In genomic region chr14:105937253-105938054, GRCh38 we compare ENCODE assay signal across 24 cellular contexts.
DNase-seq lines count a peak whose midpoint lies in the region; ATAC-seq, FAIRE-seq and TF ChIP-seq lines count a peak whose summit lies in the region.
"Had no signal": no experiment of that assay in that cellular context is flagged by ENCODE, and none has a peak within 500 bp of the region (broad histone marks: within the 10 kb centered on the region; RNA-seq: fewer than 3 reads in every experiment).

No MANE protein-coding gene starts in this region.

- peak in 1 of 2 donors; percentile 77 for TF ChIP-seq RAD21 in liver (IDR thresholded peaks at IDR 0.05)

- FAIRE-seq in kidney (lab: Jason Lieb, UNC) (no peak), urothelium cell line (lab: Jason Lieb, UNC) (no peak)
- FAIRE-seq: A549 had no signal

- H3K36me3 ChIP-seq in RWPE2 (ENCODE audit: low read depth): no peaks in the 10 kb centered on the region
- no peaks in the 10 kb centered on the region for H3K36me3 ChIP-seq in liver (ENCODE audit: control insufficient read depth in 4 of 4, insufficient read depth in 3 of 4, low read depth in 1 of 4, low read length in 3 of 4)
- H3K36me3 ChIP-seq in kidney (ENCODE audit: control insufficient read depth in 1 of 2, insufficient read depth in 2 of 2, low read length in 2 of 2): no peaks in the 10 kb centered on the region

- WGBS in liver: 60% methylated on average over 11 of the region's 11 CpGs

- H3K9me3 ChIP-seq in RWPE2 (ENCODE audit: severe bottlenecking) (peaks cover 14% of the 10 kb centered on the region), liver (ENCODE audit: control insufficient read depth in 4 of 4, low read length in 3 of 4) (peaks cover 0 to 3% (median 1%) of the 10 kb centered on the region in 4 donors), kidney (ENCODE audit: control insufficient read depth in 1 of 2, low read length in 2 of 2) (peaks cover 0 to 10% of the 10 kb centered on the region in 2 donors)

- ATAC-seq in RWPE2 (ENCODE audit: low read depth): no peak
- ATAC-seq: A549, body of pancreas, foreskin keratinocyte, psoas muscle had no signal

- H3K27me3 ChIP-seq in RWPE2 (ENCODE audit: insufficient read depth, poor library complexity, severe bottlenecking) (no peaks in the 10 kb centered on the region), liver (ENCODE audit: control insufficient read depth in 4 of 4, insufficient read depth in 4 of 4, low read length in 3 of 4) (no peaks in the 10 kb centered on the region)
- H3K27me3 ChIP-seq: foreskin keratinocyte had no signal

- TF ChIP-seq CTCF in RWPE2 (IDR thresholded peaks at IDR 0.05; ENCODE audit: poor library complexity, severe bottlenecking) (no peak), liver (IDR thresholded peaks at IDR 0.05; ENCODE audit: low read depth, low read length, missing input control) (no peak), kidney (IDR thresholded peaks at IDR 0.05; ENCODE audit: borderline replicate concordance, extremely low read depth, insufficient read depth) (no peak)

- H3K27ac ChIP-seq in RWPE2 (ENCODE audit: poor library complexity, severe bottlenecking) (no peak overlapping the region), liver (ENCODE audit: low read depth in 1 of 2, low read length in 2 of 2) (no peak overlapping the region), kidney (ENCODE audit: low read depth in 2 of 2, low read length in 2 of 2) (no peak overlapping the region)
- H3K27ac ChIP-seq: A549, body of pancreas, foreskin keratinocyte, GM23248, psoas muscle, skin epidermis had no signal

- H3K9ac ChIP-seq in liver (ENCODE audit: low read depth in 1 of 2, low read length in 2 of 2): no peak overlapping the region
- no peak overlapping the region for H3K9ac ChIP-seq in kidney (ENCODE audit: low read length in 2 of 2)
- H3K9ac ChIP-seq: GM23248 had no signal

- no peaks in the 10 kb centered on the region for H3K4me1 ChIP-seq in RWPE2 (ENCODE audit: insufficient read depth, poor library complexity, severe bottlenecking)
- peaks cover 0 to 6% (median 0%) of the 10 kb centered on the region in 4 donors for H3K4me1 ChIP-seq in liver (ENCODE audit: control insufficient read depth in 4 of 4, insufficient read depth in 4 of 4, low read length in 3 of 4)
- H3K4me1 ChIP-seq in kidney (ENCODE audit: control insufficient read depth in 1 of 2, insufficient read depth in 1 of 2, low read depth in 1 of 2, low read length in 2 of 2): no peaks in the 10 kb centered on the region
- H3K4me1 ChIP-seq: A549, body of pancreas, foreskin keratinocyte, psoas muscle had no signal

- intact Hi-C loops in kidney (cut with DNase I): no loop called here

- peak; percentile 43 for DNase-seq in activated CD8-positive, alpha-beta memory T cell treated with anti-CD3 and anti-CD28 coated beads for 24 hours
- no peak for DNase-seq in activated CD8-positive, alpha-beta memory T cell treated with anti-CD3 and anti-CD28 coated beads, Interleukin-2, amount 50 U/mL, for 4 hours
- DNase-seq in RWPE2 (ENCODE audit: low spot score) (peak; percentile 35), ureter (ENCODE audit: low spot score) (peak; percentile 15), SHP77 treated with DMSO at 0.1 percent for 48 hours (lab: John Stamatoyannopoulos, UW) (no peak), kidney (no peak), urothelium cell line (ENCODE audit: low spot score) (no peak)
- DNase-seq: activated effector memory CD4-positive, alpha-beta T cell treated with anti-CD3 and anti-CD28 coated beads, Interleukin-2, amount 50 U/mL, for 16 hours; body of pancreas; COR-L47; DND-41; effector CD8-positive, alpha-beta T cell; foreskin keratinocyte; GM23248; immature natural killer cell; NCI-H2171 treated with DMSO at 0.1 percent for 48 hours; NCI-H524 treated with DMSO at 0.1 percent for 48 hours; psoas muscle; RPMI8226; stimulated activated naive CD4-positive, alpha-beta T cell; T1000 had no signal

- H3K4me3 ChIP-seq in RWPE2 (ENCODE audit: severe bottlenecking) (no peak overlapping the region), liver (ENCODE audit: low read depth in 1 of 3, low read length in 3 of 3) (no peak overlapping the region), kidney (ENCODE audit: low read length in 2 of 2) (no peak overlapping the region)
- H3K4me3 ChIP-seq: A549, body of pancreas, GM23248, psoas muscle, skin epidermis had no signal

TF ChIP-seq in liver, 16 proteins besides CTCF, POLR2A, EP300 and RAD21:
- TF ChIP-seq TAF1 (conservative IDR thresholded peaks at IDR 0.05) (no peak), HNF4A (conservative IDR thresholded peaks at IDR 0.05) (peak in 1 of 2 donors; percentile 56), YY1 (IDR thresholded peaks at IDR 0.05) (peak; percentile 21), EGR1 (IDR thresholded peaks at IDR 0.05; ENCODE audit: low read depth in 2 of 2) (no peak), RXRA (IDR thresholded peaks at IDR 0.05) (peak in 1 of 2 donors; percentile 72), ZBTB33 (IDR thresholded peaks at IDR 0.05) (no peak), REST (IDR thresholded peaks at IDR 0.05) (no peak)

Comparison
In these comparisons a context has a peak if more than half of its experiments do, and no peak if none do; other contexts are left out.
1. DNase-seq: peak in activated CD8-positive, alpha-beta memory T cell treated with anti-CD3 and anti-CD28 coated beads for 24 hours (single experiment), RWPE2 (single experiment) and ureter (single experiment); none in activated CD8-positive, alpha-beta memory T cell treated with anti-CD3 and anti-CD28 coated beads, Interleukin-2, amount 50 U/mL, for 4 hours (single experiment), SHP77 treated with DMSO at 0.1 percent for 48 hours (single experiment), kidney (single experiment) and urothelium cell line (single experiment).